In the genomic region with DNA sequence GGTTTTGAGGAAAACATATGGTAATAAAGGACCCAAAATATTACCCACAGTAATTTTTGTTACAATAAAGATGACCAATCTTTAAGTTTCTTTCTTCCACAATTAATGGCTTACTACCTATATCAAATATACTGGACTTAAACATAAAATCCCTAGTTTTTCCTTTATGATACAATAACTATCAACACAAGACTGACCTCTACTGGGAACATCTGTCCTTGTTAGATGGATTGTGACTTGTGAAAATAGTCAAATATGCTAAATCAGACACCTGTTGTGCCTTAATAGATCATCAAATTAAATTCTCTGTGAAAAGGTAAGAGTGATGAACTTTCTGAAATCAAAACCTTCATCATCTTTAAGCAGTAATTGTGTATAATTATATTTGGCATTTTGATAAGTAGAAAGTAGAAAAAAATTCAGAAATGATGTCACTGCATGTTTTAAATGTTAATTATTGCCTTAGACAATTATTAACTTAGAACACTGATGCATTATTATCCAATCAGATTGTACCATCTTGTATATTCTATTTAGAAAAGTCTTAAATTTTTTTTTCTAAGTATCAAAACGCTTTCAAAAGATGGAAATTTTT, we compare ENCODE assay signal across 9 cellular contexts.
DNase-seq lines count a peak whose midpoint lies in the region; FAIRE-seq and TF ChIP-seq lines count a peak whose summit lies in the region.
"Had no signal": no experiment of that assay in that cellular context is flagged by ENCODE, and none has a peak within 500 bp of the region (broad histone marks: within the 10 kb centered on the region; RNA-seq: fewer than 3 reads in every experiment).

No MANE protein-coding gene starts in this region.

- in situ Hi-C loops in brain microvascular endothelial cell (cut with HindIII; ENCODE audit: low pct_ligation_motif_present, low sequenced_read_pairs), result no loop called here

- H3K36me3 ChIP-seq in DOHH2 (ENCODE audit: control insufficient read depth, low read length), result no peaks in the 10 kb centered on the region
- H3K36me3 ChIP-seq in brain microvascular endothelial cell (replicated peaks), result no peaks in the 10 kb centered on the region

- TF ChIP-seq CTCF in DOHH2 (IDR thresholded peaks at IDR 0.05; ENCODE audit: low read depth, low read length, poor library complexity, severe bottlenecking), result peak; percentile 56
- TF ChIP-seq CTCF in brain microvascular endothelial cell (IDR thresholded peaks at IDR 0.05; ENCODE audit: low read depth, low read length, missing control alignments), result peak; percentile 43

- H3K9me3 ChIP-seq in DOHH2 (ENCODE audit: control insufficient read depth, insufficient read depth, low read length), result no peaks in the 10 kb centered on the region

- no peaks in the 10 kb centered on the region for H3F3A ChIP-seq in DOHH2 (ENCODE audit: control insufficient read depth, insufficient read depth)

- H3K27ac ChIP-seq in DOHH2 (ENCODE audit: low read depth, low read length) (no peak overlapping the region), brain microvascular endothelial cell (no peak overlapping the region)
- H3K27ac ChIP-seq: skin epidermis had no signal

- no peak for TF ChIP-seq POLR2A in H54 (IDR thresholded peaks at IDR 0.05; ENCODE audit: low read depth, low read length)

- H3K9me2 ChIP-seq in DOHH2 (replicated peaks; ENCODE audit: control insufficient read depth, low read length), result no peaks in the 10 kb centered on the region

- no peak overlapping the region for H3K4me2 ChIP-seq in DOHH2 (ENCODE audit: low read length)

- no peaks in the 10 kb centered on the region for H4K20me1 ChIP-seq in DOHH2 (ENCODE audit: control insufficient read depth, insufficient read depth, low read depth, low read length)

- H3K79me2 ChIP-seq in DOHH2 (ENCODE audit: control insufficient read depth, low read length), result no peaks in the 10 kb centered on the region

- no peak for FAIRE-seq in H54 (lab: Jason Lieb, UNC)

- H3K4me3 ChIP-seq in DOHH2 (ENCODE audit: low read length), result no peak overlapping the region
- no peak overlapping the region for H3K4me3 ChIP-seq in brain microvascular endothelial cell (ENCODE audit: low read depth, low read length)
- H3K4me3 ChIP-seq: skin epidermis had no signal

- DNase-seq in HT-29 (ENCODE audit: low spot score), result peak; percentile 65
- DNase-seq in brain microvascular endothelial cell, result peak; percentile 9
- peak; percentile 21 for DNase-seq in myocyte (ENCODE audit: low read depth)
- DNase-seq in activated CD4-positive, alpha-beta T cell treated with anti-CD3 and anti-CD28 coated beads for 4 hours, result no peak
- DNase-seq in H54 (ENCODE audit: insufficient read length, low spot score), result no peak
- no peak for DNase-seq in dedifferentiated amniotic fluid mesenchymal stem cell (ENCODE audit: extremely low spot score)
- DNase-seq in NCI-H146 treated with DMSO at 0.1 percent for 48 hours (lab: John Stamatoyannopoulos, UW; ENCODE audit: unreplicated experiment), result no peak

- peaks cover 17% of the 10 kb centered on the region for H3K4me1 ChIP-seq in DOHH2 (ENCODE audit: control insufficient read depth, low read length)

- no peaks in the 10 kb centered on the region for H3K27me3 ChIP-seq in DOHH2 (ENCODE audit: control insufficient read depth, low read length)
- no peaks in the 10 kb centered on the region for H3K27me3 ChIP-seq in brain microvascular endothelial cell (replicated peaks)

Comparison
In these comparisons a context has a peak if more than half of its experiments do, and no peak if none do; other contexts are left out.
1. DNase-seq: peak in HT-29 (single experiment), brain microvascular endothelial cell (single experiment) and myocyte (single experiment); none in activated CD4-positive, alpha-beta T cell treated with anti-CD3 and anti-CD28 coated beads for 4 hours (0 of 2), H54 (single experiment), dedifferentiated amniotic fluid mesenchymal stem cell (single experiment) and NCI-H146 treated with DMSO at 0.1 percent for 48 hours (single experiment).